11 cellular contexts compared by ENCODE assay signal in genomic region chr12:66066929-66067281, GRCh38.
DNase-seq lines count a peak whose midpoint lies in the region; ATAC-seq and TF ChIP-seq lines count a peak whose summit lies in the region.
"Had no signal": no experiment of that assay in that cellular context is flagged by ENCODE, and none has a peak within 500 bp of the region (broad histone marks: within the 10 kb centered on the region; RNA-seq: fewer than 3 reads in every experiment).

No MANE protein-coding gene starts in this region.

- H3F3A ChIP-seq in Loucy (ENCODE audit: low read depth): no peaks in the 10 kb centered on the region

- TF ChIP-seq CTCF in Loucy (conservative IDR thresholded peaks at IDR 0.05; ENCODE audit: low read length) (no peak), parathyroid adenoma (IDR thresholded peaks at IDR 0.05) (no peak)

- H2AFZ ChIP-seq in Loucy (ENCODE audit: low read length): no peak overlapping the region
- H2AFZ ChIP-seq in parathyroid adenoma: peak overlapping the region; percentile 5

- H3K9me3 ChIP-seq in Loucy (ENCODE audit: insufficient read depth, low read depth, low read length): no peaks in the 10 kb centered on the region
- no peaks in the 10 kb centered on the region for H3K9me3 ChIP-seq in parathyroid adenoma (ENCODE audit: control insufficient read depth, low read length)
- H3K9me3 ChIP-seq: lower lobe of right lung, spleen had no signal

- H3K79me2 ChIP-seq in Loucy (ENCODE audit: insufficient read depth, low read length): no peaks in the 10 kb centered on the region
- no peaks in the 10 kb centered on the region for H3K79me2 ChIP-seq in parathyroid adenoma

- H3K4me1 ChIP-seq in Loucy (ENCODE audit: insufficient read depth, low read length, poor library complexity, severe bottlenecking): peaks cover 18% of the 10 kb centered on the region
- H3K4me1 ChIP-seq in parathyroid adenoma: peaks cover 4% of the 10 kb centered on the region
- H3K4me1 ChIP-seq: lower lobe of right lung had no signal

- no peaks in the 10 kb centered on the region for H3K9me2 ChIP-seq in Loucy (replicated peaks; ENCODE audit: low read depth, low read length)

- H3K4me3 ChIP-seq in Loucy (ENCODE audit: low read length, poor library complexity, severe bottlenecking): peak overlapping the region; percentile 23
- H3K4me3 ChIP-seq in parathyroid adenoma (ENCODE audit: low read depth, low read length): no peak overlapping the region
- H3K4me3 ChIP-seq: lower lobe of right lung, spleen had no signal

- H3K27me3 ChIP-seq in Loucy (ENCODE audit: insufficient read depth, low read length, poor library complexity, severe bottlenecking): peaks cover 18% of the 10 kb centered on the region
- H3K27me3 ChIP-seq in parathyroid adenoma (ENCODE audit: control insufficient read depth, insufficient read depth, low read length): no peaks in the 10 kb centered on the region
- H3K27me3 ChIP-seq: spleen had no signal

- H3K27ac ChIP-seq in parathyroid adenoma: no peak overlapping the region
- H3K27ac ChIP-seq: lower lobe of right lung, spleen had no signal

- no peaks in the 10 kb centered on the region for H3K36me3 ChIP-seq in Loucy (ENCODE audit: insufficient read depth, low read length)
- no peaks in the 10 kb centered on the region for H3K36me3 ChIP-seq in parathyroid adenoma (ENCODE audit: control insufficient read depth, insufficient read depth, low read length)
- H3K36me3 ChIP-seq: lower lobe of right lung, spleen had no signal

- DNase-seq in HuH-7.5 (ENCODE audit: low spot score) (no peak), DMS153 (lab: John Stamatoyannopoulos, UW) (no peak)
- no peak for DNase-seq in activated CD8-positive, alpha-beta memory T cell treated with anti-CD3 and anti-CD28 coated beads, Interleukin-2, amount 50 U/mL, for 48 hours
- DNase-seq: lower lobe of right lung, nucleus accumbens, spleen had no signal

- ATAC-seq in GM19452 (IDR thresholded peaks at IDR 0.05; ENCODE audit: unreplicated experiment): peak; percentile 16
- peak; percentile 31 for ATAC-seq in HG02885 (IDR thresholded peaks at IDR 0.05; ENCODE audit: poor library complexity, unreplicated experiment)
- ATAC-seq: lower lobe of right lung, Right ventricle myocardium inferior had no signal

- H3K4me2 ChIP-seq in Loucy (ENCODE audit: low read depth, low read length, poor library complexity, severe bottlenecking): peak overlapping the region; percentile 56
- H3K4me2 ChIP-seq in parathyroid adenoma (ENCODE audit: low read length): no peak overlapping the region

- H3K9ac ChIP-seq in Loucy (ENCODE audit: low read depth, low read length, poor library complexity, severe bottlenecking): no peak overlapping the region
- H3K9ac ChIP-seq in parathyroid adenoma: no peak overlapping the region

- H4K20me1 ChIP-seq in Loucy (ENCODE audit: insufficient read depth, low read length, poor library complexity, severe bottlenecking): no peaks in the 10 kb centered on the region
